In genomic region chr9:112332272-112332671, GRCh38 we compare ENCODE assay signal across 8 cellular contexts. TPM values are rescaled to one million over a fixed set of nuclear protein-coding genes. Genes with fewer than 3 reads are reported as not detected.
DNase-seq lines count a peak whose midpoint lies in the region; ATAC-seq, FAIRE-seq and TF ChIP-seq lines count a peak whose summit lies in the region.

No MANE protein-coding gene starts in this region.

- WGBS in K562 (ENCODE audit: insufficient coverage, low coverage, missing lambda C conversion rate), result 0% methylated on average over 4 of the region's 4 CpGs
- WGBS in mesodermal cell (ENCODE audit: insufficient coverage in 2 of 2), 2 experiments, result 0% methylated on average over 2 of the region's 4 CpGs

- POLR2A ChIA-PET in A673 (lab: Charles Lee; ENCODE audit: low non-redundant PET) (interaction anchor here (0.7 kb wide), 1 partner anchor 21 kb away, joined by 3 read pairs; no protein-coding TSS in a partner anchor), K562 (lab: Yijun Ruan, JAX) (interaction anchor here (0.6 to 1.7 kb wide), 6 partner anchors 9 to 234 kb away, joined by 3 to 12 read pairs (median 4); no protein-coding TSS in a partner anchor)

- no peak for TF ChIP-seq POLR2A in K562 (conservative IDR thresholded peaks at IDR 0.05)
- TF ChIP-seq POLR2A in GM12891 (IDR thresholded peaks at IDR 0.05; ENCODE audit: low read depth, low read length), result no peak

- FAIRE-seq in K562 (lab: Jason Lieb, UNC) (peak; percentile 15), GM12891 (lab: Jason Lieb, UNC) (no peak)

- H2AFZ ChIP-seq in K562 (ENCODE audit: low read depth, low read length), result peak overlapping the region; percentile 54; the same call in 1 of the 2 replicates

- H3K9ac ChIP-seq in HUES48 (ENCODE audit: low read depth, low read length), result peak overlapping the region; percentile 89
- peak overlapping the region; percentile 78 to 97; a peak in 2 of 4 replicates for H3K9ac ChIP-seq in K562 (ENCODE audit: insufficient read depth in 1 of 2, low read depth in 2 of 2, low read length in 2 of 2)

- H3K4me2 ChIP-seq in K562 (ENCODE audit: insufficient read depth, low read length), result peak overlapping the region; percentile 83

- CTCF ChIA-PET in A673 (lab: Charles Lee) (no interaction called here), K562 (lab: Yijun Ruan, JAX; ENCODE audit: low intra/inter-chr PET ratio) (no interaction called here)

- no peak for TF ChIP-seq EP300 in K562 (IDR thresholded peaks at IDR 0.05; ENCODE audit: low read length)

- DNase-seq in A673 (ENCODE audit: low spot score) (no peak), K562 (ENCODE audit: extremely low read depth in 1 of 4, low spot score in 3 of 4) (no peak), GM12891 (ENCODE audit: insufficient read length, low spot score) (no peak), NCI-H510A (lab: John Stamatoyannopoulos, UW) (no peak)

- BruUV-seq in A673 (replicated peaks; lab: Mats Ljungman, UMichigan) (TSS peak; percentile 46), K562 (replicated peaks; lab: Mats Ljungman, UMichigan) (no TSS peak)

- ATAC-seq in K562 (no peak), HG03565 (IDR thresholded peaks at IDR 0.05; ENCODE audit: unreplicated experiment) (no peak), HG03196 (IDR thresholded peaks at IDR 0.05; ENCODE audit: unreplicated experiment) (no peak)

- TF ChIP-seq CTCF in A673 (conservative IDR thresholded peaks at IDR 0.05; ENCODE audit: low read depth, low read length), result no peak
- TF ChIP-seq CTCF in K562 (IDR thresholded peaks at IDR 0.05 in 2 of 3, conservative IDR thresholded peaks at IDR 0.05 in 1 of 3; ENCODE audit: insufficient read depth in 2 of 3, low read depth in 1 of 3, low read length in 3 of 3), result no peak

- H3K79me2 ChIP-seq in K562 (ENCODE audit: control insufficient read depth, insufficient read depth, low read length), result peaks cover 65% of the 10 kb centered on the region

- H3K27me3 ChIP-seq in A673 (replicated peaks; ENCODE audit: insufficient read depth, low read depth, low read length, poor library complexity) (no peaks in the 10 kb centered on the region), HUES48 (ENCODE audit: control insufficient read depth, insufficient read depth, low read length) (no peaks in the 10 kb centered on the region), K562 (ENCODE audit: control insufficient read depth in 2 of 2, insufficient read depth in 2 of 2, low read length in 2 of 2) (no peaks in the 10 kb centered on the region)

- in situ Hi-C loops in K562 (cut with MboI), result no loop called here

- intact Hi-C loops in A673 (cut with micrococcal nuclease; ENCODE audit: unreplicated experiment), result loop anchor here (2.0 to 5.0 kb wide), 4 partner anchors 45 to 220 kb away; no protein-coding TSS in a partner anchor
- intact Hi-C loops in K562 (cut with micrococcal nuclease), result loop anchor here (2.0 to 10.0 kb wide), 6 partner anchors 60 to 437 kb away; partner anchors contain the start of gene UGCG

- H3K9me3 ChIP-seq in A673 (ENCODE audit: low read depth, low read length, poor library complexity, severe bottlenecking) (no peaks in the 10 kb centered on the region), HUES48 (ENCODE audit: control insufficient read depth, insufficient read depth, low read length) (no peaks in the 10 kb centered on the region), K562 (replicated peaks; ENCODE audit: control insufficient read depth, insufficient read depth, low read depth, low read length) (no peaks in the 10 kb centered on the region; the same call in 1 of the 2 replicates), mesodermal cell (ENCODE audit: control insufficient read depth, low read length) (no peaks in the 10 kb centered on the region)

- H3K4me1 ChIP-seq in A673 (ENCODE audit: insufficient read depth, low read length, poor library complexity, severe bottlenecking) (peaks cover 18% of the 10 kb centered on the region), HUES48 (ENCODE audit: control insufficient read depth, insufficient read depth, low read length) (peaks cover 20% of the 10 kb centered on the region), K562 (replicated peaks in 1 of 2; ENCODE audit: control insufficient read depth in 2 of 2, insufficient read depth in 2 of 2, low read length in 2 of 2) (peaks cover 7 to 8% of the 10 kb centered on the region in 2 experiments; a peak in 3 of 5 replicates), mesodermal cell (ENCODE audit: control insufficient read depth, insufficient read depth, low read length, poor library complexity, severe bottlenecking) (peaks cover 2% of the 10 kb centered on the region)

- no peaks in the 10 kb centered on the region for H3K36me3 ChIP-seq in A673 (ENCODE audit: insufficient read depth, low read length, poor library complexity, severe bottlenecking)
- no peaks in the 10 kb centered on the region for H3K36me3 ChIP-seq in HUES48 (ENCODE audit: control insufficient read depth, insufficient read depth, low read length)
- H3K36me3 ChIP-seq in K562 (ENCODE audit: control insufficient read depth, insufficient read depth, low read length), result peaks cover 13% of the 10 kb centered on the region; the same call in 2 of the 3 replicates
- H3K36me3 ChIP-seq in mesodermal cell (ENCODE audit: control insufficient read depth, insufficient read depth, low read length), result peaks cover 7% of the 10 kb centered on the region

- H4K20me1 ChIP-seq in K562 (replicated peaks; ENCODE audit: control insufficient read depth, insufficient read depth, low read length), result no peaks in the 10 kb centered on the region

- H3K27ac ChIP-seq in A673 (ENCODE audit: low read depth, low read length, poor library complexity, severe bottlenecking) (peak overlapping the region; percentile 85), HUES48 (ENCODE audit: low read depth, low read length) (peak overlapping the region; percentile 91), K562 (ENCODE audit: extremely low read depth, low read depth, low read length) (peak overlapping the region; percentile 96), mesodermal cell (ENCODE audit: low read depth, low read length, severe bottlenecking) (peak overlapping the region; percentile 93)

- no peak for TF ChIP-seq RAD21 in K562 (CRISPR knock-in tag; conservative IDR thresholded peaks at IDR 0.05 in 1 of 2, IDR thresholded peaks at IDR 0.05 in 1 of 2)

- H3K4me3 ChIP-seq in A673 (ENCODE audit: low read depth, low read length, poor library complexity, severe bottlenecking) (peak overlapping the region; percentile 92), HUES48 (ENCODE audit: low read depth, low read length) (peak overlapping the region; percentile 98), K562 (peak overlapping the region; percentile 90), mesodermal cell (ENCODE audit: extremely low read depth, insufficient read depth, low read length, poor library complexity, severe bottlenecking) (peak overlapping the region; percentile 69)

- H3K9me1 ChIP-seq in K562 (ENCODE audit: control insufficient read depth, insufficient read depth, low read length), result no peaks in the 10 kb centered on the region

TF ChIP-seq in K562, 482 proteins besides CTCF, POLR2A, EP300 and RAD21 (continues in another document):
- TF ChIP-seq ETS2 (tag; IDR thresholded peaks at IDR 0.05; ENCODE audit: borderline replicate concordance, poor library complexity, severe bottlenecking), result no peak

TF ChIP-seq in GM12891, 5 proteins besides CTCF, POLR2A, EP300 and RAD21 (continues in another document):
- TF ChIP-seq PAX5 (IDR thresholded peaks at IDR 0.05; ENCODE audit: insufficient read depth, low read length, severe bottlenecking), result no peak

RNA-seq across cellular contexts. Expression of gene PTBP3, which starts 1.1 kb away (rescaled TPM):
- total RNA-seq in A673 (2021), result 53.1 and 57.1 TPM in 2 replicates
- total RNA-seq in K562 (2011; cell fraction: chromatin; rRNA removed; ENCODE audit: low replicate concordance), result 83.3 and 94.4 TPM in 2 replicates
- total RNA-seq in K562 (2011; cell fraction: nucleolus; rRNA removed), result 15.2 and 20.9 TPM in 2 replicates
- total RNA-seq in K562 (2011; cell fraction: nucleoplasm; rRNA removed), result 43.6 and 84.2 TPM in 2 replicates
- total RNA-seq in K562 (2014; rRNA removed), result 36.9 and 44.4 TPM in 2 replicates
- total RNA-seq in K562 (2014; rRNA removed; fragmentation: Illumina TruSeq; extraction: Trizol), result 83.5 and 93.8 TPM in 2 replicates
- 71.3 and 77.1 TPM in 2 replicates for total RNA-seq in K562 (2015; rRNA removed; fragmentation: Illumina TruSeq; extraction: Trizol)
- 109 and 116 TPM in 2 replicates for total RNA-seq in K562 (2021)
- 132 and 151 TPM in 2 replicates for polyA plus RNA-seq in K562 (2011; rRNA removed)
- 122 and 173 TPM in 2 replicates for polyA plus RNA-seq in K562 (2011; cell fraction: cytosol; rRNA removed)
- polyA plus RNA-seq in K562 (2011; cell fraction: nucleus; rRNA removed), result 54.8 and 78.5 TPM in 2 replicates
- polyA plus RNA-seq in K562 (2012), result 34.5 and 35.0 TPM in 2 replicates
- polyA plus RNA-seq in K562 (2014; fragmentation: Illumina TruSeq; extraction: Trizol), result 60.3 and 68.0 TPM in 2 replicates
- polyA plus RNA-seq in K562 (2014; fragmentation: Nextera tagmentation; extraction: Ambion mirVana), result 10 to 100 TPM; 22.4 to 26.7 TPM
- polyA plus RNA-seq in K562 (2014; rRNA removed), result 42.0 and 45.5 TPM in 2 replicates
- polyA minus RNA-seq in K562 (2011; rRNA and poly(A)+ RNA removed), result 252 and 271 TPM in 2 replicates
- polyA minus RNA-seq in K562 (2011; cell fraction: cytosol; rRNA and poly(A)+ RNA removed), result 85.2 and 87.1 TPM in 2 replicates
- 22.9 and 43.9 TPM in 2 replicates for polyA minus RNA-seq in K562 (2011; cell fraction: nucleus; rRNA and poly(A)+ RNA removed)
- polyA plus RNA-seq in mesodermal cell (2013, experiment 1 of 2), result 47.1 TPM
- 45.5 TPM for polyA plus RNA-seq in mesodermal cell (2013, experiment 2 of 2)
- polyA plus RNA-seq in GM12891 (2012; ENCODE audit: low read depth, missing spikeins), result 20.1 TPM

RNA-seq across cellular contexts. Expression of gene HSDL2, which starts 47.6 kb away (rescaled TPM):
- 28.2 and 31.2 TPM in 2 replicates for total RNA-seq in A673 (2021)
- 17.0 and 29.9 TPM in 2 replicates for total RNA-seq in K562 (2011; cell fraction: chromatin; rRNA removed; ENCODE audit: low replicate concordance)
- 11.0 and 12.2 TPM in 2 replicates for total RNA-seq in K562 (2011; cell fraction: nucleolus; rRNA removed)
- total RNA-seq in K562 (2011; cell fraction: nucleoplasm; rRNA removed), result 15.3 and 17.0 TPM in 2 replicates
- total RNA-seq in K562 (2014; rRNA removed), result 22.8 and 23.1 TPM in 2 replicates
- 43.4 and 46.3 TPM in 2 replicates for total RNA-seq in K562 (2014; rRNA removed; fragmentation: Illumina TruSeq; extraction: Trizol)
- total RNA-seq in K562 (2015; rRNA removed; fragmentation: Illumina TruSeq; extraction: Trizol), result 37.6 and 40.3 TPM in 2 replicates
- total RNA-seq in K562 (2021), result 28.8 and 29.7 TPM in 2 replicates
- 64.8 and 74.1 TPM in 2 replicates for polyA plus RNA-seq in K562 (2011; rRNA removed)
- polyA plus RNA-seq in K562 (2011; cell fraction: cytosol; rRNA removed), result 11.2 and 23.1 TPM in 2 replicates
- 7.7 and 15.4 TPM in 2 replicates for polyA plus RNA-seq in K562 (2011; cell fraction: nucleus; rRNA removed)
- 29.3 and 34.5 TPM in 2 replicates for polyA plus RNA-seq in K562 (2012)
- polyA plus RNA-seq in K562 (2014; fragmentation: Illumina TruSeq; extraction: Trizol), result 33.3 and 37.4 TPM in 2 replicates
- 10 to 100 TPM; 32.7 to 35.6 TPM for polyA plus RNA-seq in K562 (2014; fragmentation: Nextera tagmentation; extraction: Ambion mirVana)
- polyA plus RNA-seq in K562 (2014; rRNA removed), result 23.1 and 24.6 TPM in 2 replicates
- polyA minus RNA-seq in K562 (2011; rRNA and poly(A)+ RNA removed), result 98.5 and 105 TPM in 2 replicates
- polyA minus RNA-seq in K562 (2011; cell fraction: cytosol; rRNA and poly(A)+ RNA removed), result 31.7 and 40.8 TPM in 2 replicates
- 7.9 and 16.2 TPM in 2 replicates for polyA minus RNA-seq in K562 (2011; cell fraction: nucleus; rRNA and poly(A)+ RNA removed)
- polyA plus RNA-seq in mesodermal cell (2013, experiment 1 of 2), result 23.7 TPM
- 24.3 TPM for polyA plus RNA-seq in mesodermal cell (2013, experiment 2 of 2)
- 24.5 TPM for polyA plus RNA-seq in GM12891 (2012; ENCODE audit: low read depth, missing spikeins)
